Comparison of ENCODE assay signal across 18 cellular contexts in genomic region chr16:53960050-53960812, GRCh38.
A peak's percentile ranks its signal among the peaks of the same experiment; 100 is the strongest.
DNase-seq lines count a peak whose midpoint lies in the region; ATAC-seq and TF ChIP-seq lines count a peak whose summit lies in the region.
"Had no signal": no experiment of that assay in that cellular context is flagged by ENCODE, and none has a peak within 500 bp of the region (broad histone marks: within the 10 kb centered on the region; RNA-seq: fewer than 3 reads in every experiment).

No MANE protein-coding gene starts in this region.

- no peaks in the 10 kb centered on the region for H3K79me2 ChIP-seq in smooth muscle cell (ENCODE audit: low read depth)

- DNase-seq in Right ventricle myocardium superior = no peak
- no peak for DNase-seq in cardiac septum (ENCODE audit: low spot score)
- peak; percentile 9 for DNase-seq in SK-MEL-5 (ENCODE audit: low read depth, low spot score)
- no peak for DNase-seq in mesothelial cell of epicardium (ENCODE audit: low spot score in 2 of 2, unreplicated experiment in 2 of 2)
- no peak for DNase-seq in smooth muscle cell (lab: John Stamatoyannopoulos, UW; ENCODE audit: unreplicated experiment)
- DNase-seq in DMS 273 treated with DMSO at 0.1 percent for 48 hours (lab: John Stamatoyannopoulos, UW) = no peak
- DNase-seq: AML-193; CD4-positive, alpha-beta T cell; DMS53; GF-D8; Kasumi-1; NCI-H1930; NCI-H510A; SJCRH30; T-cell had no signal

- no peak overlapping the region for H2AFZ ChIP-seq in smooth muscle cell (ENCODE audit: low read depth)

- peaks cover 9% of the 10 kb centered on the region for H3K4me1 ChIP-seq in smooth muscle cell (ENCODE audit: low read depth)
- H3K4me1 ChIP-seq: A549; BLaER1 treated with 17β-estradiol and CSF1 and Interleukin-3, amounts not matched to agents 10 nM and 100 nM; SJCRH30 had no signal

- peaks cover 41% of the 10 kb centered on the region for H3K4me1 Mint-ChIP-seq in mesothelial cell of epicardium
- H3K4me1 Mint-ChIP-seq: T-cell had no signal

- no peaks in the 10 kb centered on the region for H3K9me3 Mint-ChIP-seq in mesothelial cell of epicardium
- H3K9me3 Mint-ChIP-seq: CD4-positive, alpha-beta T cell; T-cell had no signal

- H3K4me3 ChIP-seq in smooth muscle cell = no peak overlapping the region
- H3K4me3 ChIP-seq: A549; BLaER1 treated with 17β-estradiol and CSF1 and Interleukin-3, amounts not matched to agents 10 nM and 100 nM; SJCRH30 had no signal

- no peaks in the 10 kb centered on the region for H3K36me3 ChIP-seq in smooth muscle cell (ENCODE audit: low read depth)
- H3K36me3 ChIP-seq: SJCRH30 had no signal

- 76% methylated on average over 7 of the region's 7 CpGs for WGBS in smooth muscle cell (ENCODE audit: low lambda C conversion rate)

- no peak for TF ChIP-seq CTCF in mesothelial cell of epicardium (IDR thresholded peaks at IDR 0.05; ENCODE audit: unreplicated experiment)
- no peak for TF ChIP-seq CTCF in smooth muscle cell (IDR thresholded peaks at IDR 0.05; ENCODE audit: borderline replicate concordance, insufficient read depth, poor library complexity, severe bottlenecking)

- no peaks in the 10 kb centered on the region for H3K27me3 ChIP-seq in smooth muscle cell (ENCODE audit: low read depth)
- H3K27me3 ChIP-seq: BLaER1 treated with 17β-estradiol and CSF1 and Interleukin-3, amounts not matched to agents 10 nM and 100 nM; SJCRH30 had no signal

- no peak overlapping the region for H3K9ac ChIP-seq in smooth muscle cell (ENCODE audit: low read depth)
- H3K9ac ChIP-seq: BLaER1 treated with 17β-estradiol and CSF1 and Interleukin-3, amounts not matched to agents 10 nM and 100 nM had no signal

- peaks cover 8% of the 10 kb centered on the region for H3K36me3 Mint-ChIP-seq in mesothelial cell of epicardium

- peaks cover 2% of the 10 kb centered on the region for H4K20me1 ChIP-seq in smooth muscle cell (ENCODE audit: low read depth)
- H4K20me1 ChIP-seq: BLaER1 treated with 17β-estradiol and CSF1 and Interleukin-3, amounts not matched to agents 10 nM and 100 nM had no signal

- in situ Hi-C loops in SK-MEL-5 (cut with HindIII; ENCODE audit: low pct_unique_long_range_greater_than_20kb, low sequenced_read_pairs) = no loop called here

- peak overlapping the region; percentile 65 for H3K4me2 ChIP-seq in smooth muscle cell
- H3K4me2 ChIP-seq: A549; BLaER1 treated with 17β-estradiol and CSF1 and Interleukin-3, amounts not matched to agents 10 nM and 100 nM had no signal

- H3K27me3 Mint-ChIP-seq in mesothelial cell of epicardium (ENCODE audit: low read depth) = no peaks in the 10 kb centered on the region
- H3K27me3 Mint-ChIP-seq: CD4-positive, alpha-beta T cell; T-cell had no signal

- peak overlapping the region; percentile 92 for H3K27ac Mint-ChIP-seq in mesothelial cell of epicardium
- H3K27ac Mint-ChIP-seq: CD4-positive, alpha-beta T cell; T-cell had no signal

- ATAC-seq in Right ventricle myocardium superior (ENCODE audit: poor library complexity) (peak; percentile 34), GM21423 (IDR thresholded peaks at IDR 0.05; ENCODE audit: unreplicated experiment) (no peak)
- ATAC-seq: A549, T-cell had no signal

- intact Hi-C loops in Right ventricle myocardium superior (cut with DNase I) (no loop called here), cardiac septum (cut with DNase I) (no loop called here)

- peaks cover 6% of the 10 kb centered on the region for H3F3A ChIP-seq in smooth muscle cell (ENCODE audit: low read depth)

- no peaks in the 10 kb centered on the region for H3K9me3 ChIP-seq in smooth muscle cell (replicated peaks; ENCODE audit: low read depth)
- H3K9me3 ChIP-seq: A549; BLaER1 treated with 17β-estradiol and CSF1 and Interleukin-3, amounts not matched to agents 10 nM and 100 nM; SJCRH30 had no signal

- H3K27ac ChIP-seq in smooth muscle cell (ENCODE audit: low read depth) = no peak overlapping the region
- H3K27ac ChIP-seq: A549; BLaER1 treated with 17β-estradiol and CSF1 and Interleukin-3, amounts not matched to agents 10 nM and 100 nM; SJCRH30 had no signal

- H3K4me3 Mint-ChIP-seq in mesothelial cell of epicardium = no peak overlapping the region
- H3K4me3 Mint-ChIP-seq: CD4-positive, alpha-beta T cell; T-cell had no signal
